Comparison of ENCODE assay signal across 12 cellular contexts in the genomic region with DNA sequence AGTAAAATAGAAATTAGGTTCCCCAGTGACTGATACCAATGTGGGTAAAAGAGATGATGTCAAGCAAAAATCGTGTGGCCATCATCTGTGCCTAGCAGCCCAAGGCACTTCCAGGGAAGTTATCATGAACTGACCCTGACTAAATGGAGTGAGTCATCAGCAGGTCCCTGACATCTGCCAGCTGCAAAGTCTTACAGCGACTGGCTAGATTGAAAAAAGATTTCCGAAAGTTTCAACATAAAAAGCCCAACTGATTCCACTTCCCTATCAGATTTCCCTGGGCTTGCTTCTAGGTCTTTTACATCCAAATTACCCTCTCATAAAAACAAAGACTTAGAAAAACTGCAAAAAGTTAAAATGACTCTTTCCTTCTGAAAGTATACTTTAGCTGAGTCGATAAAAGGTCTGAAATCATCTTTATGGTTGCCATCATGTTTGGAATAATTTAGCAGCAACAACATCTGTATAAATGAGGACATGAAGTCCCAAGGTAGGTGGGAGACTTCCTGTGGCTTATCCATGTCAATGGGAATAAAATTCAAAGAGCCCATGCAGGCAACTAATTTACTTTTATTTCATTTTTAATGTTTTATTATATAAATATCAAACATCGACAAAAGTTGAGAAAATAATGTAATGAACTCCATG.
DNase-seq lines count a peak whose midpoint lies in the region; ATAC-seq and TF ChIP-seq lines count a peak whose summit lies in the region.
"Had no signal": no experiment of that assay in that cellular context is flagged by ENCODE, and none has a peak within 500 bp of the region (broad histone marks: within the 10 kb centered on the region; RNA-seq: fewer than 3 reads in every experiment).

No MANE protein-coding gene starts in this region.

- peak; percentile 35 for DNase-seq in AG08396 (ENCODE audit: low spot score)
- peak; percentile 96 for DNase-seq in LHCN-M2 (ENCODE audit: low read depth)
- peak; percentile 73 for DNase-seq in brain microvascular endothelial cell
- DNase-seq in kidney glomerular epithelial cell (lab: John Stamatoyannopoulos, UW): peak; percentile 5
- no peak for DNase-seq in left colon
- DNase-seq in pons (ENCODE audit: low spot score): no peak
- DNase-seq in DMS79 (lab: John Stamatoyannopoulos, UW): no peak
- DNase-seq: activated naive CD4-positive, alpha-beta T cell; DND-41; NCI-H2171 treated with DMSO at 0.1 percent for 48 hours; pancreas had no signal

- no peaks in the 10 kb centered on the region for H3K27me3 ChIP-seq in brain microvascular endothelial cell (replicated peaks)
- H3K27me3 ChIP-seq: pancreas had no signal

- no peaks in the 10 kb centered on the region for H3K36me3 ChIP-seq in brain microvascular endothelial cell (replicated peaks)
- H3K36me3 ChIP-seq: pancreas had no signal

- H3K27ac ChIP-seq in brain microvascular endothelial cell: peak overlapping the region; percentile 6
- H3K27ac ChIP-seq: pancreas had no signal

- H3K4me3 ChIP-seq in brain microvascular endothelial cell (ENCODE audit: low read depth, low read length): no peak overlapping the region
- H3K4me3 ChIP-seq: pancreas had no signal

- no peak for TF ChIP-seq CTCF in brain microvascular endothelial cell (IDR thresholded peaks at IDR 0.05; ENCODE audit: low read depth, low read length, missing control alignments)

- ATAC-seq in left colon (no peak), GM21825 (IDR thresholded peaks at IDR 0.05; ENCODE audit: unreplicated experiment) (no peak)
- ATAC-seq: pancreas had no signal

- intact Hi-C loops in left colon (cut with DNase I, micrococcal nuclease): no loop called here

- in situ Hi-C loops in brain microvascular endothelial cell (cut with HindIII; ENCODE audit: low pct_ligation_motif_present, low sequenced_read_pairs): no loop called here

Comparison
In these comparisons a context has a peak if more than half of its experiments do, and no peak if none do; other contexts are left out.
1. DNase-seq: peak in AG08396 (single experiment), LHCN-M2 (single experiment), brain microvascular endothelial cell (single experiment) and kidney glomerular epithelial cell (single experiment); none in left colon (0 of 2), pons (single experiment) and DMS79 (single experiment).